18 cellular contexts compared by ENCODE assay signal in the genomic region with DNA sequence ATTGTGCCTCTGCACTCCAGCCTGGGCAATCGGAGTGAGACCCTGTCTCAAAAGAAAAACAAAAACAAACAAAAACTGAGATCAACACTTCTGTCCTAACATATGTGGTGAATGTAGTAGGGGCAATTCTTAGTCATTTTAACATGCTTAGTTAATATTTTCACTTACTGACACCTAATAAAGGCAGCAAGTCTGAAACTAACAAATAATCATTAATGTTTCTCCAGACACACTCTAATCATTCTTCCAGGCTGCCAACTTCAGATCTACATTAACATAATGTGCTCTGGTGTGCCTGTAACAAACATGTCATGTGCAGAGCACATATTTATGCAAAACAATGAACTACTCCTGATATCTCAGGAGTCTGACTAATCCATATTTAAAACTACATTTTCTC. TPM values are rescaled to one million over a fixed set of nuclear protein-coding genes. Genes with fewer than 3 reads are reported as not detected.
DNase-seq lines count a peak whose midpoint lies in the region; ATAC-seq, FAIRE-seq and TF ChIP-seq lines count a peak whose summit lies in the region.
"Had no signal": no experiment of that assay in that cellular context is flagged by ENCODE, and none has a peak within 500 bp of the region (broad histone marks: within the 10 kb centered on the region; RNA-seq: fewer than 3 reads in every experiment).

No MANE protein-coding gene starts in this region.

- DNase-seq in HepG2 (ENCODE audit: low spot score) = no peak
- no peak for DNase-seq in right lobe of liver
- no peak for DNase-seq in activated B cell treated with CpG ODN at 0.5 μM for 24 hours
- peak; percentile 13 for DNase-seq in renal cortical epithelial cell (ENCODE audit: low read depth)
- DNase-seq in activated CD4-positive, alpha-beta T cell treated with anti-CD3 and anti-CD28 coated beads for 48 hours = no peak
- DNase-seq in NCI-H1048 (lab: John Stamatoyannopoulos, UW) = no peak
- no peak for DNase-seq in NK-92 (lab: John Stamatoyannopoulos, UW; ENCODE audit: unreplicated experiment)
- DNase-seq: Caco-2, NCI-H1105, NCI-H1694 treated with DMSO at 0.1 percent for 48 hours, SIG-M5 had no signal

- H3K4me2 ChIP-seq in HepG2 (ENCODE audit: low read depth, low read length) = no peak overlapping the region
- H3K4me2 ChIP-seq: BLaER1 treated with 17β-estradiol and CSF1 and Interleukin-3, amounts not matched to agents 10 nM and 100 nM; KMS-11 had no signal

- no peak for FAIRE-seq in HepG2 (lab: Jason Lieb, UNC)
- FAIRE-seq: H54 had no signal

- H2AFZ ChIP-seq in HepG2 (ENCODE audit: low read length) = no peak overlapping the region

- H4K20me1 ChIP-seq in HepG2 (ENCODE audit: insufficient read depth, low read length) = no peaks in the 10 kb centered on the region

- H3K27me3 ChIP-seq in HepG2 (ENCODE audit: control insufficient read depth in 1 of 2, insufficient read depth in 2 of 2, low read length in 2 of 2) (no peaks in the 10 kb centered on the region; a peak in 1 of 5 replicates), right lobe of liver (no peaks in the 10 kb centered on the region)
- H3K27me3 ChIP-seq: BLaER1 treated with 17β-estradiol and CSF1 and Interleukin-3, amounts not matched to agents 10 nM and 100 nM had no signal

- ATAC-seq in HepG2 (no peak), right lobe of liver (no peak), HG02938 (IDR thresholded peaks at IDR 0.05; ENCODE audit: unreplicated experiment) (peak; percentile 70), activated B cell treated with CpG ODN at 0.5 μM for 24 hours (ENCODE audit: low read depth) (no peak)

- no peak overlapping the region for H3K9ac ChIP-seq in HepG2 (ENCODE audit: insufficient read depth, low read depth, low read length)
- H3K9ac ChIP-seq: BLaER1 treated with 17β-estradiol and CSF1 and Interleukin-3, amounts not matched to agents 10 nM and 100 nM; KMS-11 had no signal

- WGBS in HepG2 (ENCODE audit: low lambda C conversion rate) = 97% methylated on average over 1 of the region's 1 CpG
- WGBS in right lobe of liver (ENCODE audit: insufficient coverage, low coverage, low lambda C conversion rate, missing lambda C conversion rate) = 100% methylated on average over 1 of the region's 1 CpG

- H3K79me2 ChIP-seq in HepG2 (ENCODE audit: insufficient read depth, low read length) = peaks cover 16% of the 10 kb centered on the region

- TF ChIP-seq CTCF in HepG2 (CRISPR knock-in tag; IDR thresholded peaks at IDR 0.05) (no peak), right lobe of liver (IDR thresholded peaks at IDR 0.05) (no peak), activated B cell treated with CpG ODN at 0.5 μM for 24 hours (IDR thresholded peaks at IDR 0.05) (no peak)

- intact Hi-C loops in HepG2 (cut with micrococcal nuclease; ENCODE audit: unreplicated experiment) = no loop called here
- intact Hi-C loops in right lobe of liver (cut with DNase I) = no loop called here
- intact Hi-C loops in activated B cell treated with CpG ODN at 0.5 μM for 24 hours (cut with micrococcal nuclease) = no loop called here

- H3K27ac ChIP-seq in HepG2 (ENCODE audit: extremely low read length, insufficient read depth, low read length) (no peak overlapping the region), right lobe of liver (no peak overlapping the region)
- H3K27ac ChIP-seq: BLaER1 treated with 17β-estradiol and CSF1 and Interleukin-3, amounts not matched to agents 10 nM and 100 nM; KMS-11 had no signal

- no TSS peak for BruUV-seq in HepG2 (replicated peaks; lab: Mats Ljungman, UMichigan)

- H3K9me3 Mint-ChIP-seq in activated B cell treated with CpG ODN at 0.5 μM for 24 hours = no peaks in the 10 kb centered on the region

- no peak for TF ChIP-seq POLR2A in HepG2 (IDR thresholded peaks at IDR 0.05; ENCODE audit: insufficient read depth in 1 of 2, low read depth in 2 of 2, low read length in 2 of 2)
- TF ChIP-seq POLR2A in right lobe of liver (IDR thresholded peaks at IDR 0.05) = no peak

- no peak for TF ChIP-seq RAD21 in HepG2 (CRISPR knock-in tag; IDR thresholded peaks at IDR 0.05)

- no peak overlapping the region for H3K4me3 Mint-ChIP-seq in activated B cell treated with CpG ODN at 0.5 μM for 24 hours

- peaks cover 34% of the 10 kb centered on the region for H3K4me1 ChIP-seq in HepG2 (ENCODE audit: insufficient read depth, low read length)
- peaks cover 0 to 20% (median 8%) of the 10 kb centered on the region in 4 donors for H3K4me1 ChIP-seq in right lobe of liver
- H3K4me1 ChIP-seq: Caco-2 had no signal

- H3K4me3 ChIP-seq in HepG2 (replicated peaks in 1 of 3; ENCODE audit: insufficient read depth in 1 of 3, low read depth in 2 of 3, low read length in 3 of 3) (no peak overlapping the region), right lobe of liver (no peak overlapping the region)
- H3K4me3 ChIP-seq: BLaER1 treated with 17β-estradiol and CSF1 and Interleukin-3, amounts not matched to agents 10 nM and 100 nM had no signal

- H3K4me1 Mint-ChIP-seq in activated B cell treated with CpG ODN at 0.5 μM for 24 hours = peaks cover 39% of the 10 kb centered on the region

- H3K9me3 ChIP-seq in HepG2 (ENCODE audit: low read length) = no peaks in the 10 kb centered on the region
- H3K9me3 ChIP-seq in right lobe of liver = no peaks in the 10 kb centered on the region
- H3K9me3 ChIP-seq: BLaER1 treated with 17β-estradiol and CSF1 and Interleukin-3, amounts not matched to agents 10 nM and 100 nM; Caco-2 had no signal

- POLR2A ChIA-PET in HepG2 (lab: Yijun Ruan, JAX) = interaction anchor here (1.1 to 1.8 kb wide), 5 partner anchors 10 to 78 kb away, joined by 3 to 7 read pairs (median 5); partner anchors contain the start of genes FABP1 and RNU2-63P
- POLR2A ChIA-PET in activated B cell treated with CpG ODN at 0.5 μM for 24 hours (lab: Charles Lee) = interaction anchor here (0.6 to 0.7 kb wide), 2 partner anchors 14 to 40 kb away, joined by 3 read pairs; no protein-coding TSS in a partner anchor

- TF ChIP-seq EP300 in HepG2 (IDR thresholded peaks at IDR 0.05; ENCODE audit: low read depth in 2 of 2, low read length in 2 of 2) = no peak
- no peak for TF ChIP-seq EP300 in HepG2 (CRISPR knock-in tag; IDR thresholded peaks at IDR 0.05; ENCODE audit: borderline replicate concordance)

- H3K27ac Mint-ChIP-seq in activated B cell treated with CpG ODN at 0.5 μM for 24 hours = peak overlapping the region; percentile 53

- H3K27me3 Mint-ChIP-seq in activated B cell treated with CpG ODN at 0.5 μM for 24 hours = no peaks in the 10 kb centered on the region

- in situ Hi-C loops in HepG2 (cut with HindIII; ENCODE audit: extremely low pct_ligation_motif_present, low pct_unique_long_range_greater_than_20kb) = no loop called here

- H3K36me3 Mint-ChIP-seq in activated B cell treated with CpG ODN at 0.5 μM for 24 hours (ENCODE audit: low read depth) = peaks cover 49% of the 10 kb centered on the region

- H3K36me3 ChIP-seq in HepG2 (replicated peaks in 1 of 2; ENCODE audit: control insufficient read depth in 1 of 2, insufficient read depth in 2 of 2, low read length in 2 of 2) (0 out of 5 replicates have a peak, but pooled peaks cover 0 to 1% of the 10 kb centered on the region in 2 experiments), right lobe of liver (no peaks in the 10 kb centered on the region)

- CTCF ChIA-PET in HepG2 (lab: Yijun Ruan, JAX; ENCODE audit: low intra/inter-chr PET ratio, low total read pairs) = no interaction called here
- CTCF ChIA-PET in activated B cell treated with CpG ODN at 0.5 μM for 24 hours (lab: Charles Lee) = interaction anchor here (1.8 kb wide), 1 partner anchor 11 kb away, joined by 11 read pairs; no protein-coding TSS in a partner anchor

RNA-seq across cellular contexts. Expression of gene KRCC1, which starts 6.0 kb away (rescaled TPM):
- total RNA-seq in HepG2 (2016; rRNA removed; fragmentation: Illumina TruSeq; extraction: Trizol) (6.5 and 10.0 TPM in 2 replicates), right lobe of liver (10 to 100 TPM in 5 of 6 experiments, 1 to 10 TPM in 1; 9.3 to 17.1 (median 11.5) TPM), activated B cell treated with CpG ODN at 0.5 μM for 24 hours (19.0 and 20.8 TPM in 2 replicates), renal cortical epithelial cell (30.7 and 31.6 TPM in 2 replicates)
- 3.4 and 3.8 TPM in 2 replicates for total RNA-seq in HepG2 (2016; cell fraction: cytosol; rRNA removed; fragmentation: Illumina TruSeq; extraction: Trizol; ENCODE audit: low read depth)
- total RNA-seq in HepG2 (2016; cell fraction: insoluble cytoplasmic fraction; rRNA removed; fragmentation: Illumina TruSeq; extraction: Trizol) = 7.2 and 9.3 TPM in 2 replicates
- total RNA-seq in HepG2 (2016; cell fraction: membrane; rRNA removed; fragmentation: Illumina TruSeq; extraction: Trizol) = 8.5 and 9.0 TPM in 2 replicates
- 4.0 and 4.4 TPM in 2 replicates for total RNA-seq in HepG2 (2016; cell fraction: nucleus; rRNA removed; fragmentation: Illumina TruSeq; extraction: Trizol)
- 5.3 and 7.7 TPM in 2 replicates for polyA plus RNA-seq in HepG2 (2011; rRNA removed)
- polyA plus RNA-seq in HepG2 (2011; cell fraction: cytosol; rRNA removed) = 2.4 and 3.9 TPM in 2 replicates
- 1.0 and 2.0 TPM in 2 replicates for polyA plus RNA-seq in HepG2 (2011; cell fraction: nucleus; rRNA removed)
- polyA plus RNA-seq in HepG2 (2012) = 5.8 and 7.1 TPM in 2 replicates
- 4.2 and 4.5 TPM in 2 replicates for polyA plus RNA-seq in HepG2 (2016; cell fraction: cytosol; fragmentation: Illumina TruSeq; extraction: Trizol; ENCODE audit: low read depth)
- polyA plus RNA-seq in HepG2 (2016; cell fraction: insoluble cytoplasmic fraction; fragmentation: Illumina TruSeq; extraction: Trizol; ENCODE audit: low read depth) = 10.6 and 10.9 TPM in 2 replicates
- polyA plus RNA-seq in HepG2 (2016; cell fraction: membrane; fragmentation: Illumina TruSeq; extraction: Trizol; ENCODE audit: low read depth) = 7.2 and 7.3 TPM in 2 replicates
- polyA plus RNA-seq in HepG2 (2016; cell fraction: nucleus; fragmentation: Illumina TruSeq; extraction: Trizol; ENCODE audit: insufficient read depth, low read depth) = 7.5 and 7.9 TPM in 2 replicates
- polyA minus RNA-seq in HepG2 (2011; rRNA and poly(A)+ RNA removed; ENCODE audit: low replicate concordance) = 0.80 and 1.4 TPM in 2 replicates
- 2.3 and 2.6 TPM in 2 replicates for polyA minus RNA-seq in HepG2 (2011; cell fraction: cytosol; rRNA and poly(A)+ RNA removed)
- 2.2 and 2.4 TPM in 2 replicates for polyA minus RNA-seq in HepG2 (2011; cell fraction: nucleus; rRNA and poly(A)+ RNA removed)

RNA-seq across cellular contexts. Expression of gene SMYD1, which starts 18.0 kb away (rescaled TPM):
- total RNA-seq in HepG2 (2016; rRNA removed; fragmentation: Illumina TruSeq; extraction: Trizol) = not detected in 2 replicates
- not detected in 2 replicates for total RNA-seq in HepG2 (2016; cell fraction: cytosol; rRNA removed; fragmentation: Illumina TruSeq; extraction: Trizol; ENCODE audit: low read depth)
- not detected in 2 replicates for total RNA-seq in HepG2 (2016; cell fraction: insoluble cytoplasmic fraction; rRNA removed; fragmentation: Illumina TruSeq; extraction: Trizol)
- not detected in 2 replicates for total RNA-seq in HepG2 (2016; cell fraction: membrane; rRNA removed; fragmentation: Illumina TruSeq; extraction: Trizol)
- not detected in 2 replicates for total RNA-seq in HepG2 (2016; cell fraction: nucleus; rRNA removed; fragmentation: Illumina TruSeq; extraction: Trizol)
- not detected in 2 replicates for polyA plus RNA-seq in HepG2 (2011; rRNA removed)
- not detected in 2 replicates for polyA plus RNA-seq in HepG2 (2011; cell fraction: cytosol; rRNA removed)
- not detected in 2 replicates for polyA plus RNA-seq in HepG2 (2011; cell fraction: nucleus; rRNA removed)
- not detected in 2 replicates for polyA plus RNA-seq in HepG2 (2012)
- polyA plus RNA-seq in HepG2 (2016; cell fraction: cytosol; fragmentation: Illumina TruSeq; extraction: Trizol; ENCODE audit: low read depth) = not detected in 2 replicates
- not detected in 2 replicates for polyA plus RNA-seq in HepG2 (2016; cell fraction: insoluble cytoplasmic fraction; fragmentation: Illumina TruSeq; extraction: Trizol; ENCODE audit: low read depth)
- not detected in 2 replicates for polyA plus RNA-seq in HepG2 (2016; cell fraction: membrane; fragmentation: Illumina TruSeq; extraction: Trizol; ENCODE audit: low read depth)
- polyA plus RNA-seq in HepG2 (2016; cell fraction: nucleus; fragmentation: Illumina TruSeq; extraction: Trizol; ENCODE audit: insufficient read depth, low read depth) = not detected in 2 replicates
- polyA minus RNA-seq in HepG2 (2011; rRNA and poly(A)+ RNA removed; ENCODE audit: low replicate concordance) = not detected in 2 replicates
- not detected in 2 replicates for polyA minus RNA-seq in HepG2 (2011; cell fraction: cytosol; rRNA and poly(A)+ RNA removed)
- not detected in 2 replicates for polyA minus RNA-seq in HepG2 (2011; cell fraction: nucleus; rRNA and poly(A)+ RNA removed)
- total RNA-seq in right lobe of liver = not detected
- not detected in 2 replicates for total RNA-seq in activated B cell treated with CpG ODN at 0.5 μM for 24 hours
- total RNA-seq in renal cortical epithelial cell = not detected in 2 replicates
- total RNA-seq: A172, Caco-2, MCF 10A, NCI-H460 had no signal

RNA-seq across cellular contexts. Expression of gene RNU2-63P, which starts 33.3 kb away (rescaled TPM):
- total RNA-seq in HepG2 (2016; rRNA removed; fragmentation: Illumina TruSeq; extraction: Trizol) (6.8 TPM in 1 of 2 replicates, not detected in the other), right lobe of liver (1 to 10 TPM in 3 of 6 experiments, not detected in 3; 2.0 to 4.2 (median 2.6) TPM), activated B cell treated with CpG ODN at 0.5 μM for 24 hours (9.7 and 19.5 TPM in 2 replicates), renal cortical epithelial cell (not detected in 2 replicates)
- total RNA-seq in HepG2 (2016; cell fraction: cytosol; rRNA removed; fragmentation: Illumina TruSeq; extraction: Trizol; ENCODE audit: low read depth) = 22.1 and 60.3 TPM in 2 replicates
- 7.0 and 7.1 TPM in 2 replicates for total RNA-seq in HepG2 (2016; cell fraction: insoluble cytoplasmic fraction; rRNA removed; fragmentation: Illumina TruSeq; extraction: Trizol)
- total RNA-seq in HepG2 (2016; cell fraction: membrane; rRNA removed; fragmentation: Illumina TruSeq; extraction: Trizol) = 20.1 and 22.2 TPM in 2 replicates
- total RNA-seq in HepG2 (2016; cell fraction: nucleus; rRNA removed; fragmentation: Illumina TruSeq; extraction: Trizol) = 18.2 and 36.2 TPM in 2 replicates
- polyA plus RNA-seq in HepG2 (2011; rRNA removed) = not detected in 2 replicates
- not detected in 2 replicates for polyA plus RNA-seq in HepG2 (2011; cell fraction: cytosol; rRNA removed)
- not detected in 2 replicates for polyA plus RNA-seq in HepG2 (2011; cell fraction: nucleus; rRNA removed)
- polyA plus RNA-seq in HepG2 (2012) = not detected in 2 replicates
- 4.6 and 8.5 TPM in 2 replicates for polyA plus RNA-seq in HepG2 (2016; cell fraction: cytosol; fragmentation: Illumina TruSeq; extraction: Trizol; ENCODE audit: low read depth)
- not detected in 2 replicates for polyA plus RNA-seq in HepG2 (2016; cell fraction: insoluble cytoplasmic fraction; fragmentation: Illumina TruSeq; extraction: Trizol; ENCODE audit: low read depth)
- 3.4 TPM in 1 of 2 replicates, not detected in the other for polyA plus RNA-seq in HepG2 (2016; cell fraction: membrane; fragmentation: Illumina TruSeq; extraction: Trizol; ENCODE audit: low read depth)
- polyA plus RNA-seq in HepG2 (2016; cell fraction: nucleus; fragmentation: Illumina TruSeq; extraction: Trizol; ENCODE audit: insufficient read depth, low read depth) = not detected in 2 replicates
- 19.6 and 124 TPM in 2 replicates for polyA minus RNA-seq in HepG2 (2011; rRNA and poly(A)+ RNA removed; ENCODE audit: low replicate concordance)
- 51.7 and 87.1 TPM in 2 replicates for polyA minus RNA-seq in HepG2 (2011; cell fraction: cytosol; rRNA and poly(A)+ RNA removed)
- polyA minus RNA-seq in HepG2 (2011; cell fraction: nucleus; rRNA and poly(A)+ RNA removed) = 22.3 and 66.6 TPM in 2 replicates
- total RNA-seq: A172 had no signal
